In the genomic region with DNA sequence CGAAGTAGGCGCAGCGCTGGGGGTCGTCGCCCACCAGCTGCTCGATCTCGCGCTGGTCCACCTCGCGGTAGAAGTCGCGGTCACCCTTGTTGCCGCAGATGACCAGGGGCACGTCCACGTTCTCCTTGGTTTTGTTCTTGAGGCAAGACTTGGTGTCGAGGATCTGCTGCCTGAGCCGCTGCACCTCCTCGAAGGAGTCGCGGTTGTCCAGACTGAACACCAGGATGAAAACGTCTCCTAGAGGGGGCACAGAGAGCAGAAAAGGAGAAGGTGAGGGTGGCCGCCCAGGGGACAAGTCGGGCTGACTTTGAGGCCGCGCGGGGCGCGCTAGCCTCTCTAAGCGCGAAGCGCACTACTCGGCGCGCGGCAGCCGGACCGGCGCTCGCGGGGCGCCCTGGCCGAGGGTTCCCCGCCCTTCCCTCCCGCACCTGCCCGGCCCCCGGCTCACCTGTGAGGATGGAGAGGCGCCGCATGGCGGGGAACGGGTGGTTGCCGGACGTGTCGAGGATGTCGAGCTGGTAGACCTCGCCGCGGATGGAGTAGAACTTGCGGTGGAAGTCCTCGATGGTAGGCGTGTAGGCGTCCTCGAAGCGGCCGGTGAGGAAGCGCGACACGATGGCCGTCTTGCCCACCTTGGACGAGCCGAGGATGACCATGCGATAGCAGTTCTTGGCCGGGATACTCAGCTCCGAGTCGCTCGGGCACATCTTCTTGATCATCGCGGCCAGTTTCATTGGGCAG, we compare ENCODE assay signal across 1 cellular context.
TF ChIP-seq lines count a peak whose summit lies in the region.

No MANE protein-coding gene starts in this region.

TF ChIP-seq in HCT116, 20 proteins besides CTCF, POLR2A, EP300 and RAD21:
- TF ChIP-seq CEBPB (IDR thresholded peaks at IDR 0.05; ENCODE audit: low read depth) (no peak), ZNF274 (IDR thresholded peaks at IDR 0.05; ENCODE audit: low read depth, low read length) (no peak), TCF7L2 (IDR thresholded peaks at IDR 0.05; ENCODE audit: borderline replicate concordance, extremely low read depth, insufficient read depth, insufficient read length) (no peak), SIN3A (IDR thresholded peaks at IDR 0.05; ENCODE audit: low read depth) (no peak), CBX3 (IDR thresholded peaks at IDR 0.05; ENCODE audit: low read depth) (no peak), EZH2 (IDR thresholded peaks at IDR 0.05) (no peak), SRF (IDR thresholded peaks at IDR 0.05; ENCODE audit: low read depth) (no peak), POLR2AphosphoS5 (IDR thresholded peaks at IDR 0.05; ENCODE audit: low read depth, low read length) (no peak), EGR1 (IDR thresholded peaks at IDR 0.05; ENCODE audit: low read depth) (no peak), ZFX (IDR thresholded peaks at IDR 0.05) (no peak), FOSL1 (IDR thresholded peaks at IDR 0.05; ENCODE audit: low read depth) (no peak)
- TF ChIP-seq, protein P1, sequence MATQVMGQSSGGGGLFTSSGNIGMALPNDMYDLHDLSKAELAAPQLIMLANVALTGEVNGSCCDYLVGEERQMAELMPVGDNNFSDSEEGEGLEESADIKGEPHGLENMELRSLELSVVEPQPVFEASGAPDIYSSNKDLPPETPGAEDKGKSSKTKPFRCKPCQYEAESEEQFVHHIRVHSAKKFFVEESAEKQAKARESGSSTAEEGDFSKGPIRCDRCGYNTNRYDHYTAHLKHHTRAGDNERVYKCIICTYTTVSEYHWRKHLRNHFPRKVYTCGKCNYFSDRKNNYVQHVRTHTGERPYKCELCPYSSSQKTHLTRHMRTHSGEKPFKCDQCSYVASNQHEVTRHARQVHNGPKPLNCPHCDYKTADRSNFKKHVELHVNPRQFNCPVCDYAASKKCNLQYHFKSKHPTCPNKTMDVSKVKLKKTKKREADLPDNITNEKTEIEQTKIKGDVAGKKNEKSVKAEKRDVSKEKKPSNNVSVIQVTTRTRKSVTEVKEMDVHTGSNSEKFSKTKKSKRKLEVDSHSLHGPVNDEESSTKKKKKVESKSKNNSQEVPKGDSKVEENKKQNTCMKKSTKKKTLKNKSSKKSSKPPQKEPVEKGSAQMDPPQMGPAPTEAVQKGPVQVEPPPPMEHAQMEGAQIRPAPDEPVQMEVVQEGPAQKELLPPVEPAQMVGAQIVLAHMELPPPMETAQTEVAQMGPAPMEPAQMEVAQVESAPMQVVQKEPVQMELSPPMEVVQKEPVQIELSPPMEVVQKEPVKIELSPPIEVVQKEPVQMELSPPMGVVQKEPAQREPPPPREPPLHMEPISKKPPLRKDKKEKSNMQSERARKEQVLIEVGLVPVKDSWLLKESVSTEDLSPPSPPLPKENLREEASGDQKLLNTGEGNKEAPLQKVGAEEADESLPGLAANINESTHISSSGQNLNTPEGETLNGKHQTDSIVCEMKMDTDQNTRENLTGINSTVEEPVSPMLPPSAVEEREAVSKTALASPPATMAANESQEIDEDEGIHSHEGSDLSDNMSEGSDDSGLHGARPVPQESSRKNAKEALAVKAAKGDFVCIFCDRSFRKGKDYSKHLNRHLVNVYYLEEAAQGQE (IDR thresholded peaks at IDR 0.05; ENCODE audit: low read depth) = no peak
